33 cellular contexts compared by ENCODE assay signal in genomic region chr4:58074382-58074781, GRCh38.
"Had no signal": no experiment of that assay in that cellular context is flagged by ENCODE, and none has a peak within 500 bp of the region (broad histone marks: within the 10 kb centered on the region; RNA-seq: fewer than 3 reads in every experiment).

No MANE protein-coding gene starts in this region.

- H3K36me3 ChIP-seq: MG63 had no signal

- H3K4me3 ChIP-seq: MG63 had no signal

- H3K9me3 ChIP-seq: MG63 had no signal

- DNase-seq: MG63, MM.1S, MV-4-11, NCI-H1048, NCI-H1092, NCI-H1092 treated with DMSO at 0.1 percent for 48 hours, NCI-H1105, NCI-H1105 treated with DMSO at 0.1 percent for 48 hours, NCI-H1417 treated with DMSO at 0.1 percent for 48 hours, NCI-H1436, NCI-H1436 treated with DMSO at 0.1 percent for 48 hours, NCI-H146, NCI-H1694, NCI-H1694 treated with DMSO at 0.1 percent for 48 hours, NCI-H187, NCI-H187 treated with DMSO at 0.1 percent for 48 hours, NCI-H1930, NCI-H2029, NCI-H2029 treated with DMSO at 0.1 percent for 48 hours, NCI-H2081, NCI-H2081 treated with DMSO at 0.1 percent for 48 hours, NCI-H2107, NCI-H2171, NCI-H2171 treated with DMSO at 0.1 percent for 48 hours, NCI-H2227 treated with DMSO at 0.1 percent for 48 hours, NCI-H226, NCI-H345, NCI-H446, NCI-H446 treated with DMSO at 0.1 percent for 48 hours, NCI-H510A, NCI-H510A treated with DMSO at 0.1 percent for 48 hours, NCI-H524 treated with DMSO at 0.1 percent for 48 hours, NCI-H526 had no signal

- H3K27me3 ChIP-seq: MG63 had no signal
